In genomic region chr7:39062811-39063210, GRCh38 we compare ENCODE assay signal across 28 cellular contexts.
"Had no signal": no experiment of that assay in that cellular context is flagged by ENCODE, and none has a peak within 500 bp of the region (broad histone marks: within the 10 kb centered on the region; RNA-seq: fewer than 3 reads in every experiment).

No MANE protein-coding gene starts in this region.

- H3K9ac ChIP-seq: parathyroid adenoma had no signal

- H3K4me1 ChIP-seq: gastroesophageal sphincter, heart right ventricle, left lung, parathyroid adenoma, right atrium auricular region, thyroid gland had no signal

- H3K79me2 ChIP-seq: parathyroid adenoma had no signal

- H3K27ac ChIP-seq: gastroesophageal sphincter, heart right ventricle, left lung, neutrophil, parathyroid adenoma, right atrium auricular region, thyroid gland had no signal

- H2AFZ ChIP-seq: parathyroid adenoma had no signal

- H3K36me3 ChIP-seq: gastroesophageal sphincter, heart right ventricle, left lung, neutrophil, right atrium auricular region, thyroid gland had no signal

- H3K4me3 Mint-ChIP-seq: effector memory CD8-positive, alpha-beta T cell; naive thymus-derived CD4-positive, alpha-beta T cell; stimulated activated naive CD8-positive, alpha-beta T cell treated with anti-CD3 and anti-CD28 coated beads, Interleukin-15, amount 100 ng/mL, for 72 hours had no signal

- H3K9me3 ChIP-seq: gastroesophageal sphincter, left lung, neutrophil, right atrium auricular region, thyroid gland had no signal

- H3K27me3 Mint-ChIP-seq: progenitor cell of endocrine pancreas; stimulated activated naive CD8-positive, alpha-beta T cell treated with anti-CD3 and anti-CD28 coated beads, Interleukin-15, amount 100 ng/mL, for 72 hours had no signal

- ATAC-seq: effector memory CD8-positive, alpha-beta T cell; esophagus mucosa; gastroesophageal sphincter; heart right ventricle; left lung; naive thymus-derived CD4-positive, alpha-beta T cell; sciatic nerve; stimulated activated naive CD8-positive, alpha-beta T cell treated with anti-CD3 and anti-CD28 coated beads, Interleukin-15, amount 100 ng/mL, for 72 hours had no signal

- H3K4me3 ChIP-seq: gastroesophageal sphincter, heart right ventricle, left lung, right atrium auricular region, smooth muscle cell, thyroid gland had no signal

- H3K4me2 ChIP-seq: smooth muscle cell had no signal

- H3K27ac Mint-ChIP-seq: effector memory CD8-positive, alpha-beta T cell; naive thymus-derived CD4-positive, alpha-beta T cell; progenitor cell of endocrine pancreas had no signal

- H3K4me1 Mint-ChIP-seq: naive thymus-derived CD4-positive, alpha-beta T cell; stimulated activated naive CD8-positive, alpha-beta T cell treated with anti-CD3 and anti-CD28 coated beads, Interleukin-15, amount 100 ng/mL, for 72 hours had no signal

- DNase-seq: caudate nucleus; cerebellar nuclear complex; cortex of kidney; effector memory CD8-positive, alpha-beta T cell; foreskin fibroblast; glutamatergic neuron; heart right ventricle; hippocampal formation; left lung; mesendoderm; midbrain; naive thymus-derived CD4-positive, alpha-beta T cell; stimulated activated CD4-positive, alpha-beta T cell treated with anti-CD3 and anti-CD28 coated beads, Interleukin-12 subunit alpha, Interleukin-12 subunit beta, amount 100 ng/mL, for 4 hours; stimulated activated CD4-positive, alpha-beta T cell treated with anti-CD3 and anti-CD28 coated beads, Interleukin-1b, Interleukin-23, amount 100 ng/mL, for 48 hours; stimulated activated CD4-positive, alpha-beta T cell treated with anti-CD3 and anti-CD28 coated beads, Interleukin-4, amount 100 ng/mL, for 1 hour; stimulated activated CD8-positive, alpha-beta memory T cell treated with anti-CD3 and anti-CD28 coated beads, Interleukin-4, amount 100 ng/mL, for 48 hours; stimulated activated naive CD4-positive, alpha-beta T cell; stimulated activated naive CD8-positive, alpha-beta T cell treated with anti-CD3 and anti-CD28 coated beads, Interleukin-15, amount 100 ng/mL, for 72 hours; thyroid gland; trophoblast cell had no signal

- H3K9me3 Mint-ChIP-seq: effector memory CD8-positive, alpha-beta T cell; stimulated activated naive CD8-positive, alpha-beta T cell treated with anti-CD3 and anti-CD28 coated beads, Interleukin-15, amount 100 ng/mL, for 72 hours had no signal

- H3K27me3 ChIP-seq: gastroesophageal sphincter, heart right ventricle, left lung, neutrophil, right atrium auricular region, thyroid gland had no signal
